In genomic region chr11:61635304-61635703, GRCh38 we compare ENCODE assay signal across 22 cellular contexts.
"Had no signal": no experiment of that assay in that cellular context is flagged by ENCODE, and none has a peak within 500 bp of the region (broad histone marks: within the 10 kb centered on the region; RNA-seq: fewer than 3 reads in every experiment).

No MANE protein-coding gene starts in this region.

- ATAC-seq: left lobe of liver; natural killer cell; right lobe of liver; stimulated activated naive CD8-positive, alpha-beta T cell treated with anti-CD3 and anti-CD28 coated beads, Interleukin-15, amount 100 ng/mL, for 72 hours; upper lobe of right lung had no signal

- H3K9me3 ChIP-seq: colonic mucosa, esophagus muscularis mucosa, pancreas, right lobe of liver, suprapubic skin, transverse colon, upper lobe of right lung, uterus had no signal

- H3K36me3 ChIP-seq: colonic mucosa, esophagus muscularis mucosa, pancreas, right lobe of liver, suprapubic skin, transverse colon, upper lobe of right lung, uterus had no signal

- H3K27me3 ChIP-seq: colonic mucosa, pancreas, right lobe of liver, transverse colon, uterus had no signal

- H3K27ac ChIP-seq: colonic mucosa, esophagus muscularis mucosa, pancreas, right lobe of liver, suprapubic skin, transverse colon, upper lobe of right lung, uterus had no signal

- H3K4me1 ChIP-seq: colonic mucosa, pancreas, right lobe of liver, suprapubic skin, uterus had no signal

- H3K4me3 ChIP-seq: colonic mucosa, esophagus muscularis mucosa, lung, pancreas, right lobe of liver, suprapubic skin, transverse colon, upper lobe of right lung, uterus had no signal

- DNase-seq: colonic mucosa; effector memory CD4-positive, alpha-beta T cell; foreskin melanocyte; kidney; natural killer cell; occipital lobe; pancreas; retina; right lobe of liver; small intestine; stimulated activated CD4-positive, alpha-beta T cell treated with anti-CD3 and anti-CD28 coated beads, Interleukin-15, amount 100 ng/mL, for 24 hours; stimulated activated CD4-positive, alpha-beta T cell treated with anti-CD3 and anti-CD28 coated beads, Interleukin-2, amount 100 ng/mL, for 48 hours; stimulated activated CD8-positive, alpha-beta memory T cell treated with anti-CD3 and anti-CD28 coated beads, Interleukin-4, amount 100 ng/mL, for 48 hours; stimulated activated naive CD4-positive, alpha-beta T cell; stimulated activated naive CD8-positive, alpha-beta T cell treated with anti-CD3 and anti-CD28 coated beads, Interleukin-15, amount 100 ng/mL, for 72 hours; transverse colon; upper lobe of right lung; uterus had no signal
